ENCODE assay signal across 12 cellular contexts in genomic region chr10:113273877-113274829, GRCh38.
DNase-seq lines count a peak whose midpoint lies in the region; ATAC-seq and TF ChIP-seq lines count a peak whose summit lies in the region.
"Had no signal": no experiment of that assay in that cellular context is flagged by ENCODE, and none has a peak within 500 bp of the region (broad histone marks: within the 10 kb centered on the region; RNA-seq: fewer than 3 reads in every experiment).

No MANE protein-coding gene starts in this region.

- ATAC-seq in HG02763 (IDR thresholded peaks at IDR 0.05; ENCODE audit: unreplicated experiment) = no peak
- ATAC-seq in activated T-cell treated with anti-CD3 and anti-CD28 coated beads, Interleukin-2, amount 50 U/mL, for 4 hours = no peak
- ATAC-seq: activated T-helper 17 cell treated with anti-CD3 and anti-CD28 coated beads, Interleukin-2, amount 50 U/mL, for 72 hours had no signal

- no peak overlapping the region for H2BK12ac ChIP-seq in neuronal stem cell (ENCODE audit: low read length)

- H3K9me3 ChIP-seq in Peyer's patch (peaks cover 0 to 3% (median 0%) of the 10 kb centered on the region in 4 donors), neuronal stem cell (replicated peaks in 1 of 2; ENCODE audit: control insufficient read depth in 2 of 2, insufficient read depth in 1 of 2, low read depth in 1 of 2, low read length in 2 of 2) (peaks cover 0 to 8% of the 10 kb centered on the region in 2 donors)
- H3K9me3 ChIP-seq: neutrophil had no signal

- H2BK120ac ChIP-seq in neuronal stem cell (ENCODE audit: low read depth, low read length) = no peak overlapping the region

- H3K4me3 ChIP-seq in Peyer's patch = no peak overlapping the region
- peak overlapping the region in 1 of 2 donors; percentile 37 for H3K4me3 ChIP-seq in neuronal stem cell (ENCODE audit: low read length in 2 of 2)

- H4K91ac ChIP-seq in neuronal stem cell (ENCODE audit: low read depth, low read length, poor library complexity) = no peak overlapping the region

- no CpG with 5 or more reads among the region's 12 CpGs for WGBS in neuronal stem cell (ENCODE audit: extremely low coverage in 2 of 2, insufficient read length in 2 of 2, insufficient replicate concordance in 1 of 2), 2 donors

- H4K8ac ChIP-seq in neuronal stem cell (ENCODE audit: low read depth, low read length) = no peak overlapping the region

- H3K27me3 ChIP-seq in Peyer's patch (no peaks in the 10 kb centered on the region), neuronal stem cell (ENCODE audit: control insufficient read depth in 3 of 3, insufficient read depth in 3 of 3, low read depth in 1 of 3, low read length in 3 of 3) (no peaks in the 10 kb centered on the region)
- H3K27me3 ChIP-seq: neutrophil had no signal

- H2BK15ac ChIP-seq in neuronal stem cell (ENCODE audit: low read length) = no peak overlapping the region

- H2BK5ac ChIP-seq in neuronal stem cell (ENCODE audit: low read length) = no peak overlapping the region

- no peak for TF ChIP-seq POLR2A in Peyer's patch (IDR thresholded peaks at IDR 0.05)

- H3K4me1 ChIP-seq in Peyer's patch (peaks cover 0 to 8% (median 0%) of the 10 kb centered on the region in 4 donors), neuronal stem cell (ENCODE audit: control insufficient read depth in 2 of 2, insufficient read depth in 1 of 2, low read depth in 1 of 2, low read length in 2 of 2) (peaks cover 5 to 15% of the 10 kb centered on the region in 2 donors)

- intact Hi-C loops in MCF 10A (cut with micrococcal nuclease) = no loop called here

- BruUV-seq in MCF 10A (replicated peaks; lab: Mats Ljungman, UMichigan) = no TSS peak

- no peak overlapping the region for H3K4me3 Mint-ChIP-seq in MCF 10A (ENCODE audit: unreplicated experiment)
- no peak overlapping the region for H3K4me3 Mint-ChIP-seq in activated T-cell treated with anti-CD3 and anti-CD28 coated beads, Interleukin-2, amount 50 U/mL, for 4 hours
- H3K4me3 Mint-ChIP-seq: activated B cell treated with CpG ODN at 0.5 μM for 24 hours; activated T-helper 17 cell treated with anti-CD3 and anti-CD28 coated beads, Interleukin-2, amount 50 U/mL, for 72 hours had no signal

- H3K4me1 Mint-ChIP-seq in MCF 10A (ENCODE audit: insufficient read depth, unreplicated experiment) = no peaks in the 10 kb centered on the region
- no peaks in the 10 kb centered on the region for H3K4me1 Mint-ChIP-seq in activated T-cell treated with anti-CD3 and anti-CD28 coated beads, Interleukin-2, amount 50 U/mL, for 4 hours (ENCODE audit: low read depth)
- H3K4me1 Mint-ChIP-seq: activated T-helper 17 cell treated with anti-CD3 and anti-CD28 coated beads, Interleukin-2, amount 50 U/mL, for 72 hours had no signal

- peak overlapping the region; percentile 34 for H3K4me2 ChIP-seq in neuronal stem cell (ENCODE audit: insufficient read depth, low read length, poor library complexity, severe bottlenecking)

- no peak overlapping the region for H3K27ac Mint-ChIP-seq in MCF 10A (ENCODE audit: low read depth, unreplicated experiment)
- H3K27ac Mint-ChIP-seq: activated B cell treated with CpG ODN at 0.5 μM for 24 hours; activated T-helper 17 cell treated with anti-CD3 and anti-CD28 coated beads, Interleukin-2, amount 50 U/mL, for 72 hours had no signal

- H3K23ac ChIP-seq in neuronal stem cell (ENCODE audit: low read depth, low read length, poor library complexity) = no peak overlapping the region

- peak overlapping the region; percentile 94 for H2AFZ ChIP-seq in neuronal stem cell (ENCODE audit: low read length)

- H3K36me3 ChIP-seq in Peyer's patch (no peaks in the 10 kb centered on the region), neuronal stem cell (replicated peaks in 1 of 2; ENCODE audit: control insufficient read depth in 2 of 2, insufficient read depth in 2 of 2, low read length in 2 of 2) (no peaks in the 10 kb centered on the region)
- H3K36me3 ChIP-seq: neutrophil had no signal

- H3K14ac ChIP-seq in neuronal stem cell (ENCODE audit: low read length) = no peak overlapping the region

- no peaks in the 10 kb centered on the region for H3K79me1 ChIP-seq in neuronal stem cell (ENCODE audit: low read depth, low read length)

- H3K27me3 Mint-ChIP-seq in MCF 10A (ENCODE audit: insufficient read depth, unreplicated experiment) = peaks cover 11% of the 10 kb centered on the region
- H3K27me3 Mint-ChIP-seq in activated T-cell treated with anti-CD3 and anti-CD28 coated beads, Interleukin-2, amount 50 U/mL, for 4 hours (ENCODE audit: low read depth) = peaks cover 2% of the 10 kb centered on the region

- DNase-seq in AG08395 (ENCODE audit: low spot score) = peak; percentile 79
- DNase-seq in Peyer's patch = no peak
- DNase-seq in fibroblast of the conjunctiva (ENCODE audit: low read depth) = peak; percentile 66
- no peak for DNase-seq in neuronal stem cell (ENCODE audit: low spot score)
- no peak for DNase-seq in NCI-H1694 treated with DMSO at 0.1 percent for 48 hours (lab: John Stamatoyannopoulos, UW)
- DNase-seq in MCF 10A (ENCODE audit: unreplicated experiment) = no peak
- no peak for DNase-seq in activated T-cell treated with anti-CD3 and anti-CD28 coated beads, Interleukin-2, amount 50 U/mL, for 4 hours
- DNase-seq: activated B cell treated with CpG ODN at 0.5 μM for 24 hours, NCI-H226 had no signal

- H3K9ac ChIP-seq in neuronal stem cell (ENCODE audit: low read depth, low read length, poor library complexity) = no peak overlapping the region

- H3K27ac ChIP-seq in Peyer's patch (peak overlapping the region in 3 of 4 donors; percentile 31 to 55 (median 45)), neuronal stem cell (replicated peaks; ENCODE audit: low read length) (no peak overlapping the region)
- H3K27ac ChIP-seq: neutrophil had no signal

- H3K4ac ChIP-seq in neuronal stem cell (ENCODE audit: low read length) = no peak overlapping the region

- H2AK5ac ChIP-seq in neuronal stem cell (ENCODE audit: low read depth, low read length) = peak overlapping the region; percentile 21

- TF ChIP-seq CTCF in Peyer's patch (IDR thresholded peaks at IDR 0.05) (no peak), MCF 10A (IDR thresholded peaks at IDR 0.05; ENCODE audit: unreplicated experiment) (no peak)

- no peaks in the 10 kb centered on the region for H3K36me3 Mint-ChIP-seq in MCF 10A (ENCODE audit: insufficient read depth, unreplicated experiment)
- no peaks in the 10 kb centered on the region for H3K36me3 Mint-ChIP-seq in activated T-cell treated with anti-CD3 and anti-CD28 coated beads, Interleukin-2, amount 50 U/mL, for 4 hours (ENCODE audit: insufficient read depth)

- peaks cover 15% of the 10 kb centered on the region for H3K9me3 Mint-ChIP-seq in MCF 10A (ENCODE audit: unreplicated experiment)
- H3K9me3 Mint-ChIP-seq in activated T-cell treated with anti-CD3 and anti-CD28 coated beads, Interleukin-2, amount 50 U/mL, for 4 hours = peaks cover 18% of the 10 kb centered on the region

- POLR2A ChIA-PET in MCF 10A (lab: Yijun Ruan, JAX) = no interaction called here

- H3K18ac ChIP-seq in neuronal stem cell (ENCODE audit: low read length) = peak overlapping the region; percentile 77

- CTCF ChIA-PET in MCF 10A (lab: Yijun Ruan, JAX) = no interaction called here

Comparison
In these comparisons a context has a peak if more than half of its experiments do, and no peak if none do; other contexts are left out.
1. DNase-seq: peak in AG08395 (single experiment) and fibroblast of the conjunctiva (single experiment); none in Peyer's patch (0 of 3), neuronal stem cell (single experiment), NCI-H1694 treated with DMSO at 0.1 percent for 48 hours (single experiment), MCF 10A (single experiment) and activated T-cell treated with anti-CD3 and anti-CD28 coated beads, Interleukin-2, amount 50 U/mL, for 4 hours (single experiment).